ENCODE assay signal across 15 cellular contexts in the genomic region with DNA sequence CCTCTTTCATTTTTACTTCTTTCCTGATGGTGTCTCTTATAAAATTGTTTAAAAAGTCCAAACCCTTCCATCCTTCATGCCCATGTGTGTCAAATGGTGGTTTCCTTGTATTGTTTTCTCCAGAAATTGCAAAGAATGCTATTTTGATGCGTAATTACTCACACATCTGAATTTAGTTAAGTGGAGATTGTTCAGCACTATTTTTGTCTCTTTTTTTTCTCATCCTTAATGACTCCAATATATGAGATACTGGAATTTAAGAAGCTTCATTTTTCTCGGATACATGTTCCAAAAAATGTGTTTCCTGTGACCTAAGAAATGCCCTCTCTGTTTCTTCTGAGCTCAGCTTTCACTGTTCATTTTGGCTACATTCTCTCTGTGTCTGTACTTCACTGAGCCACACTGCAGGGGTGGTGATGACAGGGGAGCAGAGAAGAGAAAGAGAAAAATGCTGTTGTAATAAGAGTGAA.
DNase-seq lines count a peak whose midpoint lies in the region; FAIRE-seq and TF ChIP-seq lines count a peak whose summit lies in the region.
"Had no signal": no experiment of that assay in that cellular context is flagged by ENCODE, and none has a peak within 500 bp of the region (broad histone marks: within the 10 kb centered on the region; RNA-seq: fewer than 3 reads in every experiment).

No MANE protein-coding gene starts in this region.

- no peak for FAIRE-seq in frontal cortex (lab: Jason Lieb, UNC)

- intact Hi-C loops in left ventricle myocardium inferior (cut with micrococcal nuclease) (no loop called here), prostate gland (cut with DNase I) (loop anchor here (10.0 kb wide), 1 partner anchor 797 kb away; a partner anchor contains a TSS)

- DNase-seq in GM23248 (peak; percentile 54), choroid plexus epithelial cell (ENCODE audit: low read depth) (peak; percentile 97), left ventricle myocardium inferior (no peak), substantia nigra (lab: John Stamatoyannopoulos, UW) (no peak), prostate gland (ENCODE audit: low spot score) (no peak), retina (no peak), frontal cortex (ENCODE audit: low spot score in 2 of 2) (no peak)
- DNase-seq: CD8-positive, alpha-beta T cell; H7; nephron progenitor cell; stimulated activated naive CD8-positive, alpha-beta T cell treated with anti-CD3 and anti-CD28 coated beads, Interleukin-15, Interleukin-2, amounts not matched to agents 100 U/mL and 50 U/mL, for 24 hours had no signal

- no peaks in the 10 kb centered on the region for H3K36me3 ChIP-seq in GM23248 (ENCODE audit: low read depth)
- H3K36me3 ChIP-seq in left ventricle myocardium inferior = no peaks in the 10 kb centered on the region
- no peaks in the 10 kb centered on the region for H3K36me3 ChIP-seq in prostate gland

- no peak overlapping the region for H3K9ac ChIP-seq in GM23248

- no peaks in the 10 kb centered on the region for H3K9me2 ChIP-seq in GM23248 (ENCODE audit: insufficient read depth)

- peak overlapping the region; percentile 14; the same call in 1 of the 2 replicates for H2AFZ ChIP-seq in GM23248

- H3K4me1 ChIP-seq in GM23248 (ENCODE audit: insufficient read depth) = peaks cover 14% of the 10 kb centered on the region
- H3K4me1 ChIP-seq in left ventricle myocardium inferior = no peaks in the 10 kb centered on the region
- no peaks in the 10 kb centered on the region for H3K4me1 ChIP-seq in prostate gland (replicated peaks)

- TF ChIP-seq POLR2A in prostate gland (IDR thresholded peaks at IDR 0.05) = no peak

- H3K4me3 ChIP-seq in GM23248 (0 out of 2 replicates have a peak overlapping the region, but pooled peaks have one; percentile 3), choroid plexus epithelial cell (ENCODE audit: low read depth, low read length) (no peak overlapping the region), left ventricle myocardium inferior (no peak overlapping the region), prostate gland (no peak overlapping the region)
- H3K4me3 ChIP-seq: GM12878, lung, skin epidermis had no signal

- no peaks in the 10 kb centered on the region for H4K20me1 ChIP-seq in GM23248 (ENCODE audit: insufficient read depth)

- H3K4me2 ChIP-seq in GM23248 (ENCODE audit: unreplicated experiment) = peak overlapping the region; percentile 75

- H3K27me3 ChIP-seq in GM23248 (replicated peaks; ENCODE audit: insufficient read depth) (no peaks in the 10 kb centered on the region), left ventricle myocardium inferior (ENCODE audit: low read depth) (no peaks in the 10 kb centered on the region), prostate gland (replicated peaks; ENCODE audit: insufficient read depth) (no peaks in the 10 kb centered on the region)

- H3K27ac ChIP-seq in GM23248 (0 out of 2 replicates have a peak overlapping the region, but pooled peaks have one; percentile 1), left ventricle myocardium inferior (replicated peaks) (peak overlapping the region; percentile 11), substantia nigra (ENCODE audit: low read depth, low read length, poor library complexity, severe bottlenecking) (peak overlapping the region; percentile 16), prostate gland (no peak overlapping the region)
- H3K27ac ChIP-seq: RWPE1 had no signal

- in situ Hi-C loops in GM23248 (cut with MboI) = no loop called here

- 0 to 3% methylated on average over 2 of the region's 2 CpGs for WGBS in GM23248 (ENCODE audit: low coverage in 1 of 2, low lambda C conversion rate in 2 of 2, missing lambda C conversion rate in 2 of 2), 2 experiments
- WGBS in prostate gland = 64% methylated on average over 2 of the region's 2 CpGs

- H3K79me2 ChIP-seq in GM23248 (ENCODE audit: insufficient read depth) = no peaks in the 10 kb centered on the region

- TF ChIP-seq CTCF in choroid plexus epithelial cell (conservative IDR thresholded peaks at IDR 0.05; ENCODE audit: low read depth, low read length) (no peak), left ventricle myocardium inferior (IDR thresholded peaks at IDR 0.05; ENCODE audit: borderline replicate concordance) (no peak), prostate gland (IDR thresholded peaks at IDR 0.05) (no peak)

- H3F3A ChIP-seq in GM23248 (ENCODE audit: insufficient read depth) = peaks cover 17% of the 10 kb centered on the region; the same call in 1 of the 2 replicates

- H3K9me3 ChIP-seq in GM23248 (ENCODE audit: low read depth) (no peaks in the 10 kb centered on the region), left ventricle myocardium inferior (replicated peaks) (no peaks in the 10 kb centered on the region), prostate gland (no peaks in the 10 kb centered on the region)

Comparison
In these comparisons a context has a peak if more than half of its experiments do, and no peak if none do; other contexts are left out.
1. DNase-seq: peak in GM23248 (single experiment) and choroid plexus epithelial cell (single experiment); none in left ventricle myocardium inferior (single experiment), substantia nigra (0 of 49), prostate gland (single experiment), retina (single experiment) and frontal cortex (0 of 2).
2. H3K27ac ChIP-seq: peak in GM23248 (single experiment), left ventricle myocardium inferior (single experiment) and substantia nigra (single experiment); none in prostate gland (0 of 2).